8 cellular contexts compared by ENCODE assay signal in genomic region chr5:16936150-16937022, GRCh38. TPM values are rescaled to one million over a fixed set of nuclear protein-coding genes. Genes with fewer than 3 reads are reported as not detected.
A peak's percentile ranks its signal among the peaks of the same experiment; 100 is the strongest.
DNase-seq lines count a peak whose midpoint lies in the region; ATAC-seq and TF ChIP-seq lines count a peak whose summit lies in the region.

Gene MYO10, minus strand, starts transcription at chr5:16936288. Its CDS starts 480 bp downstream, at chr5:16935808.

- H3K9me3 ChIP-seq in mononuclear cell (ENCODE audit: low read depth, low read length): no peaks in the 10 kb centered on the region

- peak within 1 kb of the TSS; percentile 87 for H3K4me3 ChIP-seq in epithelial cell of proximal tubule (ENCODE audit: low read depth, low read length)
- peak within 1 kb of the TSS; percentile 39 for H3K4me3 ChIP-seq in mononuclear cell (ENCODE audit: low read length)

- DNase-seq in SIG-M5 treated with dmso at 0.1 percent for 504 hours (lab: John Stamatoyannopoulos, UW; ENCODE audit: unreplicated experiment) (peak; percentile 78), SIG-M5 (lab: John Stamatoyannopoulos, UW) (no peak), NCI-H82 (lab: John Stamatoyannopoulos, UW) (peak; percentile 88), epithelial cell of proximal tubule (ENCODE audit: low read depth) (no peak)
- DNase-seq in activated CD8-positive, alpha-beta memory T cell treated with anti-CD3 and anti-CD28 coated beads, Interleukin-2, amount 50 U/mL, for 48 hours: peak; percentile 90
- DNase-seq in stimulated activated CD8-positive, alpha-beta memory T cell treated with anti-CD3 and anti-CD28 coated beads, Interleukin-2, amount 100 ng/mL, for 48 hours (ENCODE audit: low read depth in 2 of 2): peak; percentile 36 to 47

- peaks cover 52% of the 10 kb centered on the region for H3K27me3 ChIP-seq in mononuclear cell (ENCODE audit: insufficient read depth, low read length)

- peaks cover 35% of the 10 kb centered on the region for H3K4me1 ChIP-seq in mononuclear cell (ENCODE audit: insufficient read depth, low read length)

- ATAC-seq in HG03135 (IDR thresholded peaks at IDR 0.05; ENCODE audit: unreplicated experiment): peak; percentile 69

- TF ChIP-seq CTCF in epithelial cell of proximal tubule (conservative IDR thresholded peaks at IDR 0.05; ENCODE audit: low read depth, low read length): no peak

RNA-seq across cellular contexts. Expression of gene MYO10, which starts in this region (rescaled TPM):
- total RNA-seq in epithelial cell of proximal tubule: 31.5 and 32.6 TPM in 2 replicates
- total RNA-seq in mononuclear cell: 1.0 TPM

Comparison
In these comparisons a context has a peak if more than half of its experiments do, and no peak if none do; other contexts are left out.
1. RNA of gene MYO10 (total RNA-seq): 31.5 to 32.6 TPM in epithelial cell of proximal tubule; 1.0 TPM in mononuclear cell (single experiment); every median in the first group is over 10 times any median in the second.
2. DNase-seq: peak in SIG-M5 treated with dmso at 0.1 percent for 504 hours (single experiment), NCI-H82 (single experiment), activated CD8-positive, alpha-beta memory T cell treated with anti-CD3 and anti-CD28 coated beads, Interleukin-2, amount 50 U/mL, for 48 hours (single experiment) and stimulated activated CD8-positive, alpha-beta memory T cell treated with anti-CD3 and anti-CD28 coated beads, Interleukin-2, amount 100 ng/mL, for 48 hours (2 of 2); none in SIG-M5 (single experiment) and epithelial cell of proximal tubule (single experiment).